ENCODE assay signal across 31 cellular contexts in genomic region chr17:78498848-78499247, GRCh38.
DNase-seq lines count a peak whose midpoint lies in the region; ATAC-seq, FAIRE-seq and TF ChIP-seq lines count a peak whose summit lies in the region.
"Had no signal": no experiment of that assay in that cellular context is flagged by ENCODE, and none has a peak within 500 bp of the region (broad histone marks: within the 10 kb centered on the region; RNA-seq: fewer than 3 reads in every experiment).

No MANE protein-coding gene starts in this region.

- H3K4me1 Mint-ChIP-seq in T-helper 17 cell (peaks cover 3% of the 10 kb centered on the region), progenitor cell of endocrine pancreas (ENCODE audit: low read depth) (peaks cover 5% of the 10 kb centered on the region)
- H3K4me1 Mint-ChIP-seq: activated CD4-positive, alpha-beta T cell treated with anti-CD3 and anti-CD28 coated beads for 36 hours; activated T-helper 17 cell treated with anti-CD3 and anti-CD28 coated beads, Interleukin-2, amount 50 U/mL, for 72 hours had no signal

- H3K4me3 ChIP-seq in right cardiac atrium (ENCODE audit: low read length) (no peak overlapping the region), kidney (ENCODE audit: low read length in 2 of 2) (no peak overlapping the region)
- H3K4me3 ChIP-seq: pancreas, right atrium auricular region, thoracic aorta, uterus had no signal

- H3K9me3 Mint-ChIP-seq in progenitor cell of endocrine pancreas (ENCODE audit: low read depth), result no peaks in the 10 kb centered on the region
- H3K9me3 Mint-ChIP-seq: activated T-helper 17 cell treated with anti-CD3 and anti-CD28 coated beads, Interleukin-2, amount 50 U/mL, for 72 hours; CD8-positive, alpha-beta T cell; nephron progenitor cell; stimulated activated naive CD8-positive, alpha-beta T cell treated with anti-CD3 and anti-CD28 coated beads, Interleukin-15, Interleukin-2, amounts not matched to agents 100 ng/mL and 50 ng/mL, for 24 hours had no signal

- FAIRE-seq in kidney (lab: Jason Lieb, UNC), result no peak
- FAIRE-seq: bronchial epithelial cell, endothelial cell of umbilical vein, frontal cortex, GM12892, pancreas had no signal

- no peak overlapping the region for H3K27ac ChIP-seq in right cardiac atrium (ENCODE audit: low read length)
- no peak overlapping the region for H3K27ac ChIP-seq in kidney (ENCODE audit: low read depth in 2 of 2, low read length in 2 of 2)
- H3K27ac ChIP-seq: pancreas, right atrium auricular region, thoracic aorta, uterus had no signal

- no peaks in the 10 kb centered on the region for H3K27me3 Mint-ChIP-seq in T-helper 17 cell
- H3K27me3 Mint-ChIP-seq in progenitor cell of endocrine pancreas, result peaks cover 8% of the 10 kb centered on the region
- H3K27me3 Mint-ChIP-seq: activated CD4-positive, alpha-beta T cell treated with anti-CD3 and anti-CD28 coated beads for 36 hours; activated naive CD8-positive, alpha-beta T cell; activated T-helper 17 cell treated with anti-CD3 and anti-CD28 coated beads, Interleukin-2, amount 50 U/mL, for 72 hours; stimulated activated naive CD8-positive, alpha-beta T cell treated with anti-CD3 and anti-CD28 coated beads, Interleukin-15, Interleukin-2, amounts not matched to agents 100 ng/mL and 50 ng/mL, for 24 hours had no signal

- H3K27ac Mint-ChIP-seq in T-helper 17 cell (peak overlapping the region; percentile 29), progenitor cell of endocrine pancreas (no peak overlapping the region)
- H3K27ac Mint-ChIP-seq: activated CD4-positive, alpha-beta T cell treated with anti-CD3 and anti-CD28 coated beads for 36 hours; activated CD8-positive, alpha-beta T cell treated with anti-CD3 and anti-CD28 coated beads, Interleukin-2, amount 10 ng/mL, durations not matched to agents 7 days and 5 days; activated naive CD8-positive, alpha-beta T cell; activated T-helper 17 cell treated with anti-CD3 and anti-CD28 coated beads, Interleukin-2, amount 50 U/mL, for 72 hours; CD8-positive, alpha-beta T cell; nephron progenitor cell; stimulated activated naive CD8-positive, alpha-beta T cell treated with anti-CD3 and anti-CD28 coated beads, Interleukin-15, Interleukin-2, amounts not matched to agents 100 ng/mL and 50 ng/mL, for 24 hours had no signal

- WGBS in right cardiac atrium, result 52% methylated on average over 17 of the region's 17 CpGs

- DNase-seq in right cardiac atrium (peak in 2 of 3 donors; percentile 39 to 48), cardiac septum (ENCODE audit: low spot score) (no peak), T-helper 17 cell (no peak), kidney (peak; percentile 48), progenitor cell of endocrine pancreas (ENCODE audit: low spot score, unreplicated experiment) (no peak), NCI-H1417 (lab: John Stamatoyannopoulos, UW) (no peak), NCI-H2227 (lab: John Stamatoyannopoulos, UW; ENCODE audit: unreplicated experiment) (no peak)
- DNase-seq: activated CD4-positive, alpha-beta T cell treated with anti-CD3 and anti-CD28 coated beads for 36 hours; activated CD8-positive, alpha-beta T cell treated with anti-CD3 and anti-CD28 coated beads, Interleukin-2, amount 10 ng/mL, durations not matched to agents 7 days and 5 days; CD8-positive, alpha-beta T cell; HCEC 1CT; Kasumi-1; left colon; mammary epithelial cell; NCI-H1436 treated with DMSO at 0.1 percent for 48 hours; NCI-H2107; NCI-H446 treated with DMSO at 0.1 percent for 48 hours; nephron progenitor cell; stimulated activated CD4-positive, alpha-beta T cell treated with anti-CD3 and anti-CD28 coated beads, Interleukin-2, amount 100 ng/mL, for 24 hours; uterus had no signal

- TF ChIP-seq CTCF in kidney (IDR thresholded peaks at IDR 0.05; ENCODE audit: borderline replicate concordance, extremely low read depth, insufficient read depth) (no peak), progenitor cell of endocrine pancreas (IDR thresholded peaks at IDR 0.05; ENCODE audit: unreplicated experiment) (no peak)

- H3K4me3 Mint-ChIP-seq in T-helper 17 cell (no peak overlapping the region), progenitor cell of endocrine pancreas (ENCODE audit: low read depth) (no peak overlapping the region)
- H3K4me3 Mint-ChIP-seq: activated CD4-positive, alpha-beta T cell treated with anti-CD3 and anti-CD28 coated beads for 36 hours; activated CD8-positive, alpha-beta T cell treated with anti-CD3 and anti-CD28 coated beads, Interleukin-2, amount 10 ng/mL, durations not matched to agents 7 days and 5 days; activated naive CD8-positive, alpha-beta T cell; activated T-helper 17 cell treated with anti-CD3 and anti-CD28 coated beads, Interleukin-2, amount 50 U/mL, for 72 hours; CD8-positive, alpha-beta T cell; nephron progenitor cell; stimulated activated naive CD8-positive, alpha-beta T cell treated with anti-CD3 and anti-CD28 coated beads, Interleukin-15, Interleukin-2, amounts not matched to agents 100 ng/mL and 50 ng/mL, for 24 hours had no signal

- H3K4me1 ChIP-seq in right cardiac atrium (ENCODE audit: control insufficient read depth, insufficient read depth, low read length), result no peaks in the 10 kb centered on the region
- H3K4me1 ChIP-seq in kidney (ENCODE audit: control insufficient read depth in 1 of 2, insufficient read depth in 1 of 2, low read depth in 1 of 2, low read length in 2 of 2), result no peaks in the 10 kb centered on the region
- H3K4me1 ChIP-seq: pancreas, right atrium auricular region, uterus had no signal

- H3K36me3 ChIP-seq in kidney (ENCODE audit: control insufficient read depth in 1 of 2, insufficient read depth in 2 of 2, low read length in 2 of 2), result no peaks in the 10 kb centered on the region
- H3K36me3 ChIP-seq: pancreas, right atrium auricular region, thoracic aorta, uterus had no signal

- no peak overlapping the region for H3K9ac ChIP-seq in kidney (ENCODE audit: low read length in 2 of 2)

- no peaks in the 10 kb centered on the region for H3K9me3 ChIP-seq in right cardiac atrium (ENCODE audit: control insufficient read depth, low read length)
- no peaks in the 10 kb centered on the region for H3K9me3 ChIP-seq in T-helper 17 cell (ENCODE audit: control insufficient read depth, low read length, poor library complexity, severe bottlenecking)
- H3K9me3 ChIP-seq in kidney (ENCODE audit: control insufficient read depth in 1 of 2, low read length in 2 of 2), result no peaks in the 10 kb centered on the region
- H3K9me3 ChIP-seq: pancreas, right atrium auricular region, thoracic aorta, uterus had no signal

- H3K27me3 ChIP-seq in right cardiac atrium (ENCODE audit: control insufficient read depth, insufficient read depth), result no peaks in the 10 kb centered on the region
- H3K27me3 ChIP-seq: pancreas, right atrium auricular region, uterus had no signal

- intact Hi-C loops in right cardiac atrium (cut with DNase I) (loop anchor here (5.0 kb wide), 2 partner anchors 208 to 298 kb away; no protein-coding TSS in a partner anchor), cardiac septum (cut with DNase I) (no loop called here), kidney (cut with DNase I) (no loop called here)

- H3K36me3 Mint-ChIP-seq in T-helper 17 cell (ENCODE audit: low read depth) (no peaks in the 10 kb centered on the region), progenitor cell of endocrine pancreas (ENCODE audit: insufficient read depth) (no peaks in the 10 kb centered on the region)
- H3K36me3 Mint-ChIP-seq: activated naive CD8-positive, alpha-beta T cell; CD8-positive, alpha-beta T cell had no signal

- ATAC-seq in right cardiac atrium, result peak in 1 of 2 donors; percentile 11
- ATAC-seq in T-helper 17 cell, result no peak
- ATAC-seq in GM18861 (IDR thresholded peaks at IDR 0.05; ENCODE audit: unreplicated experiment), result no peak
- ATAC-seq: activated CD4-positive, alpha-beta T cell treated with anti-CD3 and anti-CD28 coated beads for 36 hours; activated CD8-positive, alpha-beta T cell treated with anti-CD3 and anti-CD28 coated beads, Interleukin-2, amount 10 ng/mL, durations not matched to agents 7 days and 5 days; activated T-helper 17 cell treated with anti-CD3 and anti-CD28 coated beads, Interleukin-2, amount 50 U/mL, for 72 hours; CD8-positive, alpha-beta T cell; left colon; pancreas had no signal

Comparison
In these comparisons a context has a peak if more than half of its experiments do, and no peak if none do; other contexts are left out.
1. DNase-seq: peak in right cardiac atrium (2 of 3) and kidney (single experiment); none in cardiac septum (single experiment), T-helper 17 cell (0 of 3), progenitor cell of endocrine pancreas (single experiment), NCI-H1417 (0 of 3) and NCI-H2227 (single experiment).
2. intact Hi-C loops: an anchor here in right cardiac atrium (5.0 kb wide); none called in cardiac septum and kidney.